8 cellular contexts compared by ENCODE assay signal in genomic region chrX:41275661-41276609, GRCh38. TPM values are rescaled to one million over a fixed set of nuclear protein-coding genes. Genes with fewer than 3 reads are reported as not detected.
DNase-seq lines count a peak whose midpoint lies in the region; ATAC-seq and TF ChIP-seq lines count a peak whose summit lies in the region.

No MANE protein-coding gene starts in this region.

- peak overlapping the region; percentile 99 for H4K12ac ChIP-seq in trophoblast cell (ENCODE audit: low read depth, low read length)

- H3K9ac ChIP-seq in HUES6 (ENCODE audit: low read length) (peak overlapping the region; percentile 84), trophoblast cell (ENCODE audit: low read length) (peak overlapping the region; percentile 73)

- intact Hi-C loops in adrenal gland (cut with DNase I), result no loop called here
- intact Hi-C loops in left cardiac atrium (cut with DNase I), result loop anchor here in 1 of 2 donors (5.0 kb wide), 1 partner anchor 166 kb away; no protein-coding TSS in a partner anchor
- intact Hi-C loops in aorta (cut with DNase I), result loop anchor here in 1 of 2 donors (2.0 to 10.0 kb wide), 2 partner anchors 21 to 279 kb away; no protein-coding TSS in a partner anchor

- H2BK120ac ChIP-seq in trophoblast cell (ENCODE audit: insufficient read depth, low read length, poor library complexity), result peak overlapping the region; percentile 33

- H3K4ac ChIP-seq in trophoblast cell (ENCODE audit: low read depth, low read length), result peak overlapping the region; percentile 62

- H3K27me3 ChIP-seq in HUES6 (ENCODE audit: control insufficient read depth, insufficient read depth, low read length), result no peaks in the 10 kb centered on the region
- H3K27me3 ChIP-seq in adrenal gland, result no peaks in the 10 kb centered on the region
- H3K27me3 ChIP-seq in trophoblast cell (ENCODE audit: insufficient read depth, low read length), result no peaks in the 10 kb centered on the region
- no peaks in the 10 kb centered on the region for H3K27me3 ChIP-seq in aorta (ENCODE audit: control insufficient read depth in 1 of 2, insufficient read depth in 2 of 2, low read length in 1 of 2)

- peak overlapping the region; percentile 91 for H4K8ac ChIP-seq in trophoblast cell (ENCODE audit: low read depth, low read length)

- no peaks in the 10 kb centered on the region for H3K79me2 ChIP-seq in trophoblast cell (ENCODE audit: control insufficient read depth, insufficient read depth, low read length, poor library complexity)

- H3K27ac ChIP-seq in HUES6 (ENCODE audit: low read depth, low read length), result peak overlapping the region; percentile 91; the same call in 1 of the 2 replicates
- peak overlapping the region in 4 of 5 donors; percentile 17 to 85 (median 40) for H3K27ac ChIP-seq in adrenal gland
- H3K27ac ChIP-seq in trophoblast cell (ENCODE audit: low read depth, low read length), result no peak overlapping the region
- H3K27ac ChIP-seq in aorta (ENCODE audit: low read depth in 1 of 2, low read length in 2 of 2), result peak overlapping the region in 1 of 2 donors; percentile 32

- peaks cover 5% of the 10 kb centered on the region for H3K79me1 ChIP-seq in trophoblast cell (ENCODE audit: low read length)

- peak overlapping the region; percentile 73 for H2BK5ac ChIP-seq in trophoblast cell (ENCODE audit: low read depth, low read length, poor library complexity)

- no peak for TF ChIP-seq POLR2A in adrenal gland (IDR thresholded peaks at IDR 0.05)

- peak; percentile 87 to 94 for ATAC-seq in left cardiac atrium
- ATAC-seq in aorta (ENCODE audit: low FRiP score), result peak; percentile 77

- peak overlapping the region; percentile 71 for H2BK12ac ChIP-seq in trophoblast cell (ENCODE audit: low read length)

- H3K9me3 ChIP-seq in HUES6 (ENCODE audit: control insufficient read depth, insufficient read depth, low read depth, low read length), result 0 out of 2 replicates have a peak, but pooled peaks cover 3% of the 10 kb centered on the region
- no peaks in the 10 kb centered on the region for H3K9me3 ChIP-seq in adrenal gland (replicated peaks in 1 of 3)
- H3K9me3 ChIP-seq in trophoblast cell (ENCODE audit: insufficient read depth, low read depth, low read length), result no peaks in the 10 kb centered on the region
- no peaks in the 10 kb centered on the region for H3K9me3 ChIP-seq in aorta (ENCODE audit: control insufficient read depth, low read length)

- H3K23ac ChIP-seq in trophoblast cell (ENCODE audit: low read length), result no peak overlapping the region

- peak overlapping the region; percentile 84 for H3K4me2 ChIP-seq in trophoblast cell (ENCODE audit: low read length)

- peak in 5 of 6 experiments; percentile 8 to 58 (median 53) for TF ChIP-seq CTCF in adrenal gland (IDR thresholded peaks at IDR 0.05)

- WGBS in adrenal gland, 4 donors, result 0 to 4% (median 1%) methylated on average over 4 to 53 of the region's 54 CpGs
- WGBS in trophoblast cell (ENCODE audit: extremely low coverage, insufficient coverage, insufficient read length), result no CpG with 5 or more reads among the region's 54 CpGs
- 1% methylated on average over 53 to 54 of the region's 54 CpGs for WGBS in aorta, 2 donors

- H3K36me3 ChIP-seq in HUES6 (ENCODE audit: control insufficient read depth, insufficient read depth, low read length), result no peaks in the 10 kb centered on the region
- no peaks in the 10 kb centered on the region for H3K36me3 ChIP-seq in adrenal gland (replicated peaks in 1 of 2)
- no peaks in the 10 kb centered on the region for H3K36me3 ChIP-seq in trophoblast cell (ENCODE audit: control insufficient read depth in 1 of 2, insufficient read depth in 2 of 2, low read length in 2 of 2)
- H3K36me3 ChIP-seq in aorta (ENCODE audit: control insufficient read depth in 1 of 2, insufficient read depth in 2 of 2, low read length in 1 of 2), result no peaks in the 10 kb centered on the region

- peak overlapping the region; percentile 74 for H3K14ac ChIP-seq in trophoblast cell (ENCODE audit: low read length)

- DNase-seq in NCI-H82 (lab: John Stamatoyannopoulos, UW), result peak; percentile 78
- no peak for DNase-seq in NCI-H82 treated with DMSO at 0.1 percent for 48 hours (lab: John Stamatoyannopoulos, UW; ENCODE audit: unreplicated experiment)
- peak; percentile 55 for DNase-seq in SK-MEL-5 (ENCODE audit: low read depth, low spot score)
- peak; percentile 82 to 90 (median 85) for DNase-seq in adrenal gland
- DNase-seq in left cardiac atrium, result peak; percentile 73
- peak; percentile 19 to 55 for DNase-seq in trophoblast cell
- peak; percentile 80 to 87 for DNase-seq in aorta

- H3K18ac ChIP-seq in trophoblast cell (ENCODE audit: low read length), result peak overlapping the region; percentile 82

- in situ Hi-C loops in SK-MEL-5 (cut with HindIII; ENCODE audit: low pct_unique_long_range_greater_than_20kb, low sequenced_read_pairs), result no loop called here

- no peak overlapping the region for H2AK5ac ChIP-seq in trophoblast cell (ENCODE audit: low read length)

- H2AFZ ChIP-seq in trophoblast cell (ENCODE audit: insufficient read depth, low read length, poor library complexity), result peak overlapping the region; percentile 100

- peak overlapping the region; percentile 74 for H3K4me3 ChIP-seq in HUES6 (ENCODE audit: low read depth, low read length)
- peak overlapping the region in 3 of 4 donors; percentile 25 to 73 (median 27) for H3K4me3 ChIP-seq in adrenal gland
- H3K4me3 ChIP-seq in trophoblast cell (ENCODE audit: low read depth, low read length), result peak overlapping the region; percentile 76
- H3K4me3 ChIP-seq in aorta (ENCODE audit: low read length in 2 of 2), result peak overlapping the region; percentile 13 to 21

- H3K4me1 ChIP-seq in HUES6 (ENCODE audit: control insufficient read depth, insufficient read depth, low read length) (peaks cover 8% of the 10 kb centered on the region), adrenal gland (replicated peaks in 1 of 2) (peaks cover 7 to 13% of the 10 kb centered on the region in 2 donors), trophoblast cell (ENCODE audit: control insufficient read depth in 1 of 2, insufficient read depth in 2 of 2, low read length in 2 of 2) (no peaks in the 10 kb centered on the region), aorta (ENCODE audit: control insufficient read depth in 1 of 2, insufficient read depth in 2 of 2, low read length in 2 of 2) (no peaks in the 10 kb centered on the region)

- peak overlapping the region; percentile 55 for H4K91ac ChIP-seq in trophoblast cell (ENCODE audit: low read depth, low read length)

RNA-seq across cellular contexts. Expression of gene DDX3X, which starts 58.0 kb away (rescaled TPM):
- total RNA-seq in SK-MEL-5 (2014; rRNA removed; shearing (Covaris generic)), result 151 and 204 TPM in 2 replicates
- 141 and 214 TPM in 2 replicates for polyA plus RNA-seq in SK-MEL-5 (2015; cell fraction: cytosol; rRNA removed)
- 273 and 331 TPM in 2 replicates for polyA plus RNA-seq in SK-MEL-5 (2015; cell fraction: nucleus; rRNA removed)
- total RNA-seq in adrenal gland, result 100 to 1,000 TPM; 199 to 391 (median 270) TPM
- polyA plus RNA-seq in adrenal gland, result 100 to 1,000 TPM in 1 of 3 donors, 10 to 100 TPM in 2; 59.4 to 123 (median 64.7) TPM
- total RNA-seq in left cardiac atrium, result 100 to 1,000 TPM; 137 to 301 TPM
- 173 and 177 TPM in 2 replicates for polyA plus RNA-seq in trophoblast cell (2013)
- total RNA-seq in aorta, result 100 to 1,000 TPM; 361 to 465 TPM
- polyA plus RNA-seq in aorta, result 100 to 1,000 TPM in 1 of 2 donors, 10 to 100 TPM in 1; 65.0 to 133 TPM

Comparison
In these comparisons a context has a peak if more than half of its experiments do, and no peak if none do; other contexts are left out.
1. H3K4me3 ChIP-seq: peak in every context shown above with its lines; median percentile 76 in trophoblast cell; 74 in HUES6; 27 in adrenal gland; 17 in aorta.